ENCODE assay signal across 7 cellular contexts in the genomic region with DNA sequence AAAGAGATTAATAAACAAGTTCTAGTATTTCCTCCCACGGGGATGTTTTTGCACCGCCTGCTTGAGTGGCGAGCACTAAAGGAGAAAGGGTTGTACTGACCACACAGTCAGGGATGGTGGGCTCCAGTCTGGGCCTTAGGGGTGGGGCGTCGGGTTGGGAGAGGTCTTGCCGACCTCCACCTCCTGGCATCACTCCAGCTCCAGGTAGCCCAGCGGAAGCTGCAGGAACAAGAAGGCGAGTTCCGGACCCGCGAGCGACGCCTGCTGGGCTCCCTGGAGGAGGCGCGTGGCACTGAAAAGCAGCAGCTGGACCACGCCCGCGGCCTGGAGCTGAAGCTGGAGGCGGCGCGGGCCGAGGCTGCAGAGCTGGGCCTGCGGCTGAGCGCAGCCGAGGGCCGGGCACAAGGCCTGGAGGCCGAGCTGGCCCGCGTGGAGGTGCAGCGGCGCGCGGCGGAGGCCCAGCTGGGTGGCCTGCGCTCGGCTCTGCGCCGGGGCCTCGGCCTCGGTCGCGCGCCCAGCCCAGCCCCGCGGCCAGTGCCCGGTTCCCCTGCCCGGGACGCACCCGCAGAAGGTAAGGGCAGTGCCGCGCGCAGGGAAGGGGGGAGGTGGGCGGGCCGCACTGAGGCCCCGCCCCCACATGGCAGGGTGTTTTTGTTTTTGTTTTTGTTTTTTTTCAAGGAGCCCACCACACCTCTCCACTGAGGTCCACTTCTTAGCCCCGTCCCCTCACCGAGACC. TPM values are rescaled to one million over a fixed set of nuclear protein-coding genes. Genes with fewer than 3 reads are reported as not detected.
DNase-seq lines count a peak whose midpoint lies in the region; ATAC-seq, FAIRE-seq and TF ChIP-seq lines count a peak whose summit lies in the region.

No MANE protein-coding gene starts in this region.

- H3K4me3 ChIP-seq in thymus (ENCODE audit: low read length), result peak overlapping the region; percentile 61

- TF ChIP-seq CTCF in osteocyte (IDR thresholded peaks at IDR 0.05), result peak; percentile 76

- H3K9me3 ChIP-seq in thymus (ENCODE audit: control insufficient read depth), result no peaks in the 10 kb centered on the region

- H3K36me3 ChIP-seq in thymus (ENCODE audit: control insufficient read depth, insufficient read depth), result peaks cover 31% of the 10 kb centered on the region

- H3K4me1 Mint-ChIP-seq in osteocyte (ENCODE audit: unreplicated experiment), result peaks cover 12% of the 10 kb centered on the region

- FAIRE-seq in RCC 7860 (lab: Jason Lieb, UNC), result no peak

- no peaks in the 10 kb centered on the region for H3K27me3 Mint-ChIP-seq in osteocyte (ENCODE audit: unreplicated experiment)

- peaks cover 4% of the 10 kb centered on the region for H3K4me1 ChIP-seq in thymus (ENCODE audit: control insufficient read depth, insufficient read depth, low read length)

- H3K27me3 ChIP-seq in thymus (ENCODE audit: control insufficient read depth, insufficient read depth), result no peaks in the 10 kb centered on the region

- 7% methylated on average over 57 of the region's 57 CpGs for WGBS in thymus

- H3K9me3 Mint-ChIP-seq in osteocyte (ENCODE audit: unreplicated experiment), result no peaks in the 10 kb centered on the region

- H3K4me3 Mint-ChIP-seq in osteocyte (ENCODE audit: unreplicated experiment), result peak overlapping the region; percentile 70

- peak overlapping the region; percentile 62 for H3K27ac Mint-ChIP-seq in osteocyte (ENCODE audit: unreplicated experiment)

- peak; percentile 76 for ATAC-seq in GM18498 (IDR thresholded peaks at IDR 0.05; ENCODE audit: unreplicated experiment)
- ATAC-seq in HG03565 (IDR thresholded peaks at IDR 0.05; ENCODE audit: unreplicated experiment), result peak; percentile 49

- H3K36me3 Mint-ChIP-seq in osteocyte (ENCODE audit: unreplicated experiment), result peaks cover 8% of the 10 kb centered on the region

- DNase-seq in RCC 7860 (ENCODE audit: low spot score) (peak; percentile 25), activated gamma-delta T cell (lab: John Stamatoyannopoulos, UW) (peak; percentile 52), head of caudate nucleus (peak in 40 of 42 donors; percentile 11 to 79 (median 59)), osteocyte (ENCODE audit: extremely low spot score, unreplicated experiment) (peak; percentile 93)

- intact Hi-C loops in head of caudate nucleus (cut with DNase I), result loop anchor here (5.0 kb wide), 1 partner anchor 87 kb away; no protein-coding TSS in a partner anchor

- peak overlapping the region; percentile 43 for H3K27ac ChIP-seq in thymus (ENCODE audit: low read depth)

RNA-seq across cellular contexts. Expression of gene MFAP2, which starts 19.7 kb away (rescaled TPM):
- total RNA-seq in osteocyte, result 169 and 172 TPM in 2 replicates
- polyA plus RNA-seq in thymus, result 5.6 TPM

RNA-seq across cellular contexts. Expression of gene CROCC, which starts 39.0 kb away (rescaled TPM):
- total RNA-seq in osteocyte, result 31.4 and 34.5 TPM in 2 replicates
- polyA plus RNA-seq in thymus, result 97.1 TPM

RNA-seq across cellular contexts. Expression of gene ATP13A2, which starts 51.0 kb away (rescaled TPM):
- total RNA-seq in osteocyte, result 69.6 and 69.9 TPM in 2 replicates
- polyA plus RNA-seq in thymus, result 18.3 TPM

Comparison
In these comparisons a context has a peak if more than half of its experiments do, and no peak if none do; other contexts are left out.
1. Peak in every context shown above with its lines: DNase-seq, ATAC-seq, H3K4me3 ChIP-seq and H3K27ac ChIP-seq.
2. DNase-seq: peak in every context shown above with its lines; median percentile 93 in osteocyte; 59 in head of caudate nucleus; 52 in activated gamma-delta T cell; 25 in RCC 7860.